In genomic region chr13:50248537-50249521, GRCh38 we compare ENCODE assay signal across 11 cellular contexts.
A peak's percentile ranks its signal among the peaks of the same experiment; 100 is the strongest.
DNase-seq lines count a peak whose midpoint lies in the region; ATAC-seq and TF ChIP-seq lines count a peak whose summit lies in the region.
"Had no signal": no experiment of that assay in that cellular context is flagged by ENCODE, and none has a peak within 500 bp of the region (broad histone marks: within the 10 kb centered on the region; RNA-seq: fewer than 3 reads in every experiment).

No MANE protein-coding gene starts in this region.

- H3K4me2 ChIP-seq in Loucy (ENCODE audit: low read depth, low read length, poor library complexity, severe bottlenecking), result peak overlapping the region; percentile 75
- no peak overlapping the region for H3K4me2 ChIP-seq in neural progenitor cell
- H3K4me2 ChIP-seq: PC-9 had no signal

- no peaks in the 10 kb centered on the region for H3K9me3 Mint-ChIP-seq in CD8-positive, alpha-beta T cell
- peaks cover 2% of the 10 kb centered on the region for H3K9me3 Mint-ChIP-seq in neural progenitor cell

- H3K4me1 ChIP-seq in CD8-positive, alpha-beta T cell (ENCODE audit: insufficient read depth, low read length), result no peaks in the 10 kb centered on the region
- H3K4me1 ChIP-seq in Loucy (ENCODE audit: insufficient read depth, low read length, poor library complexity, severe bottlenecking) (peaks cover 61% of the 10 kb centered on the region), neural progenitor cell (no peaks in the 10 kb centered on the region), SJCRH30 (peaks cover 12% of the 10 kb centered on the region; the same call in 1 of the 2 replicates)
- H3K4me1 ChIP-seq: ascending aorta had no signal

- no peaks in the 10 kb centered on the region for H3K9me3 ChIP-seq in CD8-positive, alpha-beta T cell (ENCODE audit: low read length)
- H3K9me3 ChIP-seq in Loucy (ENCODE audit: insufficient read depth, low read depth, low read length), result no peaks in the 10 kb centered on the region
- H3K9me3 ChIP-seq in neural progenitor cell (ENCODE audit: low read depth), result no peaks in the 10 kb centered on the region
- H3K9me3 ChIP-seq in SJCRH30 (replicated peaks), result no peaks in the 10 kb centered on the region
- H3K9me3 ChIP-seq: ascending aorta had no signal

- no peak for DNase-seq in CD8-positive, alpha-beta T cell
- no peak for DNase-seq in brain microvascular endothelial cell
- no peak for DNase-seq in neural progenitor cell (ENCODE audit: low spot score)
- DNase-seq in stimulated activated CD4-positive, alpha-beta T cell treated with anti-CD3 and anti-CD28 coated beads, Interleukin-4, amount 100 ng/mL, for 4 hours, result no peak
- no peak for DNase-seq in SJCRH30
- DNase-seq: activated gamma-delta T cell, NCI-H526 treated with DMSO at 0.1 percent for 48 hours had no signal

- intact Hi-C loops in CD8-positive, alpha-beta T cell (cut with DNase I, micrococcal nuclease), result no loop called here

- H4K20me1 ChIP-seq in Loucy (ENCODE audit: insufficient read depth, low read length, poor library complexity, severe bottlenecking) (no peaks in the 10 kb centered on the region), neural progenitor cell (ENCODE audit: low read depth) (no peaks in the 10 kb centered on the region)

- H3K36me3 Mint-ChIP-seq in CD8-positive, alpha-beta T cell, result no peaks in the 10 kb centered on the region
- no peaks in the 10 kb centered on the region for H3K36me3 Mint-ChIP-seq in neural progenitor cell

- peak; percentile 57 for ATAC-seq in CD8-positive, alpha-beta T cell
- ATAC-seq in HG03159 (IDR thresholded peaks at IDR 0.05; ENCODE audit: unreplicated experiment), result no peak

- peak overlapping the region; percentile 10; the same call in 1 of the 2 replicates for H2AFZ ChIP-seq in Loucy (ENCODE audit: low read length)
- H2AFZ ChIP-seq in neural progenitor cell (replicated peaks), result no peak overlapping the region
- H2AFZ ChIP-seq: PC-9 had no signal

- H3K27ac ChIP-seq in CD8-positive, alpha-beta T cell (ENCODE audit: low read depth, low read length), result no peak overlapping the region
- H3K27ac ChIP-seq in brain microvascular endothelial cell, result no peak overlapping the region
- no peak overlapping the region for H3K27ac ChIP-seq in neural progenitor cell
- H3K27ac ChIP-seq in SJCRH30, result no peak overlapping the region
- H3K27ac ChIP-seq: ascending aorta, PC-9 had no signal

- H3K4me3 Mint-ChIP-seq in CD8-positive, alpha-beta T cell, result no peak overlapping the region
- no peak overlapping the region for H3K4me3 Mint-ChIP-seq in neural progenitor cell

- H3K79me2 ChIP-seq in Loucy (ENCODE audit: insufficient read depth, low read length) (peaks cover 86% of the 10 kb centered on the region), neural progenitor cell (ENCODE audit: low read depth) (no peaks in the 10 kb centered on the region)

- H3F3A ChIP-seq in Loucy (ENCODE audit: low read depth) (no peaks in the 10 kb centered on the region), neural progenitor cell (ENCODE audit: low read depth) (no peaks in the 10 kb centered on the region)

- H3K9ac ChIP-seq in Loucy (ENCODE audit: low read depth, low read length, poor library complexity, severe bottlenecking) (peak overlapping the region; percentile 66), neural progenitor cell (no peak overlapping the region)

- CTCF ChIA-PET in CD8-positive, alpha-beta T cell (lab: Charles Lee), result no interaction called here

- no peaks in the 10 kb centered on the region for H3K27me3 ChIP-seq in CD8-positive, alpha-beta T cell (ENCODE audit: insufficient read depth, low read length)
- H3K27me3 ChIP-seq in Loucy (ENCODE audit: insufficient read depth, low read length, poor library complexity, severe bottlenecking), result no peaks in the 10 kb centered on the region
- no peaks in the 10 kb centered on the region for H3K27me3 ChIP-seq in brain microvascular endothelial cell (replicated peaks)
- H3K27me3 ChIP-seq in neural progenitor cell, result no peaks in the 10 kb centered on the region
- no peaks in the 10 kb centered on the region for H3K27me3 ChIP-seq in SJCRH30
- H3K27me3 ChIP-seq: ascending aorta had no signal

- peaks cover 14% of the 10 kb centered on the region for H3K4me1 Mint-ChIP-seq in CD8-positive, alpha-beta T cell (ENCODE audit: low read depth)
- peaks cover 23% of the 10 kb centered on the region for H3K4me1 Mint-ChIP-seq in neural progenitor cell

- H3K27ac Mint-ChIP-seq in CD8-positive, alpha-beta T cell, result peak overlapping the region; percentile 47
- H3K27ac Mint-ChIP-seq in neural progenitor cell, result peak overlapping the region; percentile 28

- TF ChIP-seq CTCF in CD8-positive, alpha-beta T cell (IDR thresholded peaks at IDR 0.05), result no peak
- TF ChIP-seq CTCF in Loucy (conservative IDR thresholded peaks at IDR 0.05; ENCODE audit: low read length), result peak; percentile 27
- peak; percentile 3 for TF ChIP-seq CTCF in brain microvascular endothelial cell (IDR thresholded peaks at IDR 0.05; ENCODE audit: low read depth, low read length, missing control alignments)
- TF ChIP-seq CTCF in neural progenitor cell (IDR thresholded peaks at IDR 0.05), result no peak

- H3K9me2 ChIP-seq in Loucy (replicated peaks; ENCODE audit: low read depth, low read length), result no peaks in the 10 kb centered on the region

- POLR2A ChIA-PET in CD8-positive, alpha-beta T cell (lab: Charles Lee), result no interaction called here

- H3K27me3 Mint-ChIP-seq in CD8-positive, alpha-beta T cell (ENCODE audit: low read depth), result no peaks in the 10 kb centered on the region
- peaks cover 5% of the 10 kb centered on the region for H3K27me3 Mint-ChIP-seq in neural progenitor cell (ENCODE audit: insufficient read depth, low read depth)

- in situ Hi-C loops in brain microvascular endothelial cell (cut with HindIII; ENCODE audit: low pct_ligation_motif_present, low sequenced_read_pairs), result no loop called here

- H3K4me3 ChIP-seq in CD8-positive, alpha-beta T cell (ENCODE audit: low read depth, low read length), result no peak overlapping the region
- H3K4me3 ChIP-seq in Loucy (ENCODE audit: low read length, poor library complexity, severe bottlenecking) (peak overlapping the region; percentile 57), brain microvascular endothelial cell (ENCODE audit: low read depth, low read length) (no peak overlapping the region), neural progenitor cell (no peak overlapping the region), SJCRH30 (no peak overlapping the region)
- H3K4me3 ChIP-seq: ascending aorta, PC-9 had no signal

- no peaks in the 10 kb centered on the region for H3K36me3 ChIP-seq in CD8-positive, alpha-beta T cell (ENCODE audit: insufficient read depth, low read length)
- H3K36me3 ChIP-seq in Loucy (ENCODE audit: insufficient read depth, low read length) (no peaks in the 10 kb centered on the region), brain microvascular endothelial cell (replicated peaks) (no peaks in the 10 kb centered on the region), neural progenitor cell (no peaks in the 10 kb centered on the region), SJCRH30 (no peaks in the 10 kb centered on the region)
- H3K36me3 ChIP-seq: ascending aorta had no signal

Comparison
In these comparisons a context has a peak if more than half of its experiments do, and no peak if none do; other contexts are left out.
1. CTCF ChIP-seq: peak in Loucy (single experiment) and brain microvascular endothelial cell (single experiment); none in CD8-positive, alpha-beta T cell (single experiment) and neural progenitor cell (single experiment).